ENCODE assay signal across 8 cellular contexts in genomic region chr22:24894220-24894975, GRCh38. TPM values are rescaled to one million over a fixed set of nuclear protein-coding genes. Genes with fewer than 3 reads are reported as not detected.
DNase-seq lines count a peak whose midpoint lies in the region; ATAC-seq and TF ChIP-seq lines count a peak whose summit lies in the region.

No MANE protein-coding gene starts in this region.

- H3K9me3 Mint-ChIP-seq in glutamatergic neuron (ENCODE audit: unreplicated experiment): no peaks in the 10 kb centered on the region

- peaks cover 10% of the 10 kb centered on the region for H3K4me1 Mint-ChIP-seq in glutamatergic neuron (ENCODE audit: low read depth, unreplicated experiment)

- H3K36me3 Mint-ChIP-seq in glutamatergic neuron (ENCODE audit: unreplicated experiment): no peaks in the 10 kb centered on the region

- ATAC-seq in GM18867 (IDR thresholded peaks at IDR 0.05; ENCODE audit: unreplicated experiment): no peak
- no peak for ATAC-seq in GM18870 (IDR thresholded peaks at IDR 0.05; ENCODE audit: unreplicated experiment)

- H3K27ac Mint-ChIP-seq in glutamatergic neuron (ENCODE audit: unreplicated experiment): peak overlapping the region; percentile 71

- H3K27me3 Mint-ChIP-seq in glutamatergic neuron (ENCODE audit: unreplicated experiment): peaks cover 4% of the 10 kb centered on the region

- H3K4me3 Mint-ChIP-seq in glutamatergic neuron (ENCODE audit: unreplicated experiment): no peak overlapping the region

- peak; percentile 24 for DNase-seq in Ammon's horn (ENCODE audit: low spot score)
- DNase-seq in M059J (ENCODE audit: low read depth): peak; percentile 97
- DNase-seq in SW480 (ENCODE audit: low spot score): peak; percentile 87
- no peak for DNase-seq in glutamatergic neuron
- peak; percentile 92 for DNase-seq in pulmonary artery endothelial cell (ENCODE audit: low read depth, low spot score)
- DNase-seq in NCI-H1436 (lab: John Stamatoyannopoulos, UW): no peak

- no peak for TF ChIP-seq CTCF in glutamatergic neuron (IDR thresholded peaks at IDR 0.05; ENCODE audit: partially characterized antibody, unreplicated experiment)

RNA-seq across cellular contexts. Expression of gene LHFPL7, which starts 52.1 kb away (rescaled TPM):
- total RNA-seq in M059J (2014; rRNA removed; shearing (Covaris generic)): not detected in 2 replicates
- total RNA-seq in glutamatergic neuron (ENCODE audit: unreplicated experiment) (not detected), pulmonary artery endothelial cell (not detected in 2 replicates)

RNA-seq across cellular contexts. Expression of gene KIAA1671, which starts 58.1 kb away (rescaled TPM):
- total RNA-seq in M059J (2014; rRNA removed; shearing (Covaris generic)): 3.3 and 4.7 TPM in 2 replicates
- total RNA-seq in glutamatergic neuron (ENCODE audit: unreplicated experiment) (15.3 TPM), pulmonary artery endothelial cell (25.7 and 30.0 TPM in 2 replicates)

Comparison
In these comparisons a context has a peak if more than half of its experiments do, and no peak if none do; other contexts are left out.
1. DNase-seq: peak in Ammon's horn (single experiment), M059J (single experiment), SW480 (single experiment) and pulmonary artery endothelial cell (single experiment); none in glutamatergic neuron (single experiment) and NCI-H1436 (single experiment).